21 cellular contexts compared by ENCODE assay signal in genomic region chr10:77377034-77377433, GRCh38.
A peak's percentile ranks its signal among the peaks of the same experiment; 100 is the strongest.
DNase-seq lines count a peak whose midpoint lies in the region; ATAC-seq and TF ChIP-seq lines count a peak whose summit lies in the region.
"Had no signal": no experiment of that assay in that cellular context is flagged by ENCODE, and none has a peak within 500 bp of the region (broad histone marks: within the 10 kb centered on the region; RNA-seq: fewer than 3 reads in every experiment).

No MANE protein-coding gene starts in this region.

- no peak overlapping the region; the same call in 1 of the 2 replicates for H2BK20ac ChIP-seq in IMR-90 (ENCODE audit: low read depth, low read length)

- H3K9me3 ChIP-seq in IMR-90 (ENCODE audit: control insufficient read depth, insufficient read depth, low read length): no peaks in the 10 kb centered on the region
- H3K9me3 ChIP-seq: upper lobe of left lung had no signal

- H3K9ac ChIP-seq in IMR-90 (ENCODE audit: low read depth, low read length) (no peak overlapping the region), mesendoderm (ENCODE audit: low read length) (no peak overlapping the region)
- H3K9ac ChIP-seq: KMS-11 had no signal

- no peak overlapping the region for H2BK5ac ChIP-seq in IMR-90 (ENCODE audit: low read depth, low read length, poor library complexity, severe bottlenecking)
- no peak overlapping the region for H2BK5ac ChIP-seq in mesendoderm (ENCODE audit: low read length)

- no peak for TF ChIP-seq POLR2A in IMR-90 (IDR thresholded peaks at IDR 0.05; ENCODE audit: low read depth, low read length)

- H2AFZ ChIP-seq in IMR-90 (replicated peaks; ENCODE audit: low read length, poor library complexity): peak overlapping the region; percentile 9
- H2AFZ ChIP-seq: GM23338, PC-9 had no signal

- H4K8ac ChIP-seq in IMR-90 (ENCODE audit: low read depth in 2 of 2, low read length in 2 of 2): no peak overlapping the region
- no peak overlapping the region for H4K8ac ChIP-seq in mesendoderm (ENCODE audit: low read depth, low read length)

- H2BK15ac ChIP-seq in IMR-90 (ENCODE audit: low read depth, low read length) (no peak overlapping the region), mesendoderm (replicated peaks; ENCODE audit: low read depth) (no peak overlapping the region)

- DNase-seq in EH (ENCODE audit: low read depth) (peak; percentile 53), IMR-90 (peak; percentile 38), choroid plexus epithelial cell (ENCODE audit: low read depth) (peak; percentile 40), mesendoderm (peak; percentile 25), NCI-H146 treated with DMSO at 0.1 percent for 48 hours (lab: John Stamatoyannopoulos, UW; ENCODE audit: unreplicated experiment) (no peak), midbrain (lab: John Stamatoyannopoulos, UW) (no peak)
- DNase-seq in stimulated activated CD4-positive, alpha-beta T cell treated with anti-CD3 and anti-CD28 coated beads, Interleukin-1b, Interleukin-23, amount 100 ng/mL, for 48 hours: no peak
- DNase-seq: activated CD4-positive, alpha-beta T cell treated with anti-CD3 and anti-CD28 coated beads for 36 hours; activated naive CD4-positive, alpha-beta T cell; activated T-cell treated with anti-CD3 and anti-CD28 coated beads, Interleukin-2, amount 50 U/mL, for 48 hours; MV-4-11; naive thymus-derived CD4-positive, alpha-beta T cell; NCI-H1694; NCI-H524; stimulated activated CD4-positive, alpha-beta T cell treated with anti-CD3 and anti-CD28 coated beads, Interleukin-15, amount 100 ng/mL, for 24 hours; upper lobe of left lung had no signal

- TF ChIP-seq CTCF in IMR-90 (conservative IDR thresholded peaks at IDR 0.05; ENCODE audit: low read depth, low read length): no peak
- TF ChIP-seq CTCF in choroid plexus epithelial cell (conservative IDR thresholded peaks at IDR 0.05; ENCODE audit: low read depth, low read length): no peak

- peaks cover 11% of the 10 kb centered on the region; the same call in 1 of the 2 replicates for H3K4me1 ChIP-seq in IMR-90 (ENCODE audit: control insufficient read depth, insufficient read depth, low read length)
- H3K4me1 ChIP-seq in mesendoderm (ENCODE audit: control insufficient read depth, low read depth, low read length): no peaks in the 10 kb centered on the region
- H3K4me1 ChIP-seq: upper lobe of left lung had no signal

- no peaks in the 10 kb centered on the region for H3K79me2 ChIP-seq in mesendoderm (ENCODE audit: control insufficient read depth, insufficient read depth, low read length)

- no peaks in the 10 kb centered on the region for H3K9me1 ChIP-seq in IMR-90 (ENCODE audit: insufficient read depth, low read length)

- H3K56ac ChIP-seq in IMR-90 (ENCODE audit: extremely low read depth, insufficient read depth, low read length) (no peak overlapping the region), mesendoderm (ENCODE audit: low read length) (no peak overlapping the region)

- TF ChIP-seq RAD21 in IMR-90 (IDR thresholded peaks at IDR 0.05; ENCODE audit: low read length): no peak

- H2AK9ac ChIP-seq in IMR-90 (replicated peaks; ENCODE audit: low read depth, low read length, poor library complexity): no peak overlapping the region

- no peaks in the 10 kb centered on the region for H3K79me1 ChIP-seq in IMR-90 (ENCODE audit: low read depth in 1 of 2, low read length in 2 of 2)
- no peaks in the 10 kb centered on the region for H3K79me1 ChIP-seq in mesendoderm (ENCODE audit: low read length)

- CTCF ChIA-PET in IMR-90 (lab: Yijun Ruan, JAX): interaction anchor here (0.9 kb wide), 1 partner anchor 15 kb away, joined by 3 read pairs; no protein-coding TSS in a partner anchor

- WGBS in IMR-90 (ENCODE audit: extremely low coverage in 2 of 2, insufficient read length in 1 of 2), 2 experiments: no CpG with 5 or more reads among the region's 5 CpGs
- no CpG with 5 or more reads among the region's 5 CpGs for WGBS in mesendoderm (ENCODE audit: extremely low coverage, insufficient coverage, low lambda C conversion rate)

- H4K5ac ChIP-seq in IMR-90 (ENCODE audit: low read depth, low read length) (no peak overlapping the region), mesendoderm (ENCODE audit: low read length) (no peak overlapping the region)

- H2AK5ac ChIP-seq in IMR-90 (ENCODE audit: low read depth, low read length) (0 out of 2 replicates have a peak overlapping the region, but pooled peaks have one; percentile 2), mesendoderm (ENCODE audit: low read length) (no peak overlapping the region)

- intact Hi-C loops in IMR-90 (cut with micrococcal nuclease): no loop called here

- H3K4me3 ChIP-seq in IMR-90 (ENCODE audit: insufficient read depth, low read depth, low read length) (no peak overlapping the region), choroid plexus epithelial cell (ENCODE audit: low read depth, low read length) (no peak overlapping the region), mesendoderm (ENCODE audit: low read length) (no peak overlapping the region)
- H3K4me3 ChIP-seq: GM23338, PC-9, upper lobe of left lung had no signal

- no peak overlapping the region for H3K27ac ChIP-seq in IMR-90 (ENCODE audit: insufficient read depth, low read length)
- no peak overlapping the region for H3K27ac ChIP-seq in mesendoderm (ENCODE audit: low read depth, low read length)
- H3K27ac ChIP-seq: KMS-11, PC-9, upper lobe of left lung had no signal

- POLR2A ChIA-PET in IMR-90 (lab: Charles Lee; ENCODE audit: unreplicated experiment): no interaction called here

- H3K23ac ChIP-seq in IMR-90 (ENCODE audit: low read depth, low read length): no peak overlapping the region
- H3K23ac ChIP-seq in mesendoderm (ENCODE audit: low read length): no peak overlapping the region

- no peak overlapping the region for H3K18ac ChIP-seq in IMR-90 (ENCODE audit: low read depth, low read length)
- no peak overlapping the region for H3K18ac ChIP-seq in mesendoderm (ENCODE audit: low read length)

- in situ Hi-C loops in IMR-90 (cut with MboI; ENCODE audit: low sequenced_read_pairs): no loop called here

- H3K36me3 ChIP-seq in IMR-90 (ENCODE audit: control insufficient read depth, insufficient read depth, low read length) (no peaks in the 10 kb centered on the region), mesendoderm (ENCODE audit: control insufficient read depth, insufficient read depth, low read length) (no peaks in the 10 kb centered on the region)
- H3K36me3 ChIP-seq: upper lobe of left lung had no signal

- H3K4me2 ChIP-seq in IMR-90 (ENCODE audit: low read depth, low read length) (no peak overlapping the region), mesendoderm (ENCODE audit: low read length) (no peak overlapping the region)
- H3K4me2 ChIP-seq: GM23338, KMS-11, PC-9 had no signal

- dilution Hi-C loops in IMR-90 (cut with HindIII; ENCODE audit: low sequenced_read_pairs, unreplicated experiment): no loop called here

- peak overlapping the region; percentile 17; the same call in 1 of the 2 replicates for H4K91ac ChIP-seq in IMR-90 (ENCODE audit: insufficient read depth, low read depth, low read length)

- ATAC-seq in IMR-90 (ENCODE audit: low read depth) (no peak), GM18909 (IDR thresholded peaks at IDR 0.05; ENCODE audit: poor library complexity, unreplicated experiment) (no peak)
- ATAC-seq: activated CD4-positive, alpha-beta T cell treated with anti-CD3 and anti-CD28 coated beads for 36 hours; naive thymus-derived CD4-positive, alpha-beta T cell; sciatic nerve had no signal

- no peaks in the 10 kb centered on the region for H4K20me1 ChIP-seq in IMR-90 (ENCODE audit: insufficient read depth, low read length)

- no peak overlapping the region for H3K14ac ChIP-seq in IMR-90 (replicated peaks; ENCODE audit: low read depth, low read length)

- 0 out of 2 replicates have a peak overlapping the region, but pooled peaks have one; percentile 32 for H2BK120ac ChIP-seq in IMR-90 (ENCODE audit: low read depth, low read length)
- no peak overlapping the region for H2BK120ac ChIP-seq in mesendoderm (ENCODE audit: low read depth, low read length)

- H3K4ac ChIP-seq in IMR-90 (ENCODE audit: low read depth, low read length): no peak overlapping the region
- no peak overlapping the region for H3K4ac ChIP-seq in mesendoderm (ENCODE audit: low read depth, low read length)

- H3K27me3 ChIP-seq in IMR-90 (ENCODE audit: control insufficient read depth, insufficient read depth, low read length) (no peaks in the 10 kb centered on the region), mesendoderm (ENCODE audit: insufficient read depth, low read length, poor library complexity) (no peaks in the 10 kb centered on the region)
- H3K27me3 ChIP-seq: upper lobe of left lung had no signal

- no TSS peak for BruUV-seq in IMR-90 (replicated peaks; lab: Mats Ljungman, UMichigan)

TF ChIP-seq in IMR-90, 13 proteins besides CTCF, POLR2A, EP300 and RAD21 (continues in another document):
- TF ChIP-seq MAFK (IDR thresholded peaks at IDR 0.05; ENCODE audit: low read depth, low read length): no peak
- no peak for TF ChIP-seq BHLHE40 (IDR thresholded peaks at IDR 0.05; ENCODE audit: low read depth, low read length)
- TF ChIP-seq SMC3 (IDR thresholded peaks at IDR 0.05; ENCODE audit: low read depth, low read length): no peak
- TF ChIP-seq RFX5 (IDR thresholded peaks at IDR 0.05; ENCODE audit: low read depth, low read length): no peak
- no peak for TF ChIP-seq FOS (IDR thresholded peaks at IDR 0.05; ENCODE audit: low read depth, low read length)
- no peak for TF ChIP-seq MXI1 (IDR thresholded peaks at IDR 0.05; ENCODE audit: borderline replicate concordance, low read depth, low read length)
- no peak for TF ChIP-seq MAZ (IDR thresholded peaks at IDR 0.05; ENCODE audit: borderline replicate concordance, low read depth, low read length)
- TF ChIP-seq ELK1 (IDR thresholded peaks at IDR 0.05; ENCODE audit: borderline replicate concordance, low read depth, low read length): no peak
- no peak for TF ChIP-seq RCOR1 (IDR thresholded peaks at IDR 0.05; ENCODE audit: insufficient replicate concordance, low read length)
- TF ChIP-seq CHD1 (IDR thresholded peaks at IDR 0.05; ENCODE audit: low read depth, low read length): no peak
- TF ChIP-seq USF2 (IDR thresholded peaks at IDR 0.05; ENCODE audit: low read depth, low read length): no peak

Comparison
In these comparisons a context has a peak if more than half of its experiments do, and no peak if none do; other contexts are left out.
1. DNase-seq: peak in EH (single experiment), IMR-90 (single experiment), choroid plexus epithelial cell (single experiment) and mesendoderm (single experiment); none in NCI-H146 treated with DMSO at 0.1 percent for 48 hours (single experiment), stimulated activated CD4-positive, alpha-beta T cell treated with anti-CD3 and anti-CD28 coated beads, Interleukin-1b, Interleukin-23, amount 100 ng/mL, for 48 hours (single experiment) and midbrain (single experiment).